ENCODE assay signal across 23 cellular contexts in genomic region chr13:39321578-39321977, GRCh38.
A peak's percentile ranks its signal among the peaks of the same experiment; 100 is the strongest.
DNase-seq lines count a peak whose midpoint lies in the region; ATAC-seq and TF ChIP-seq lines count a peak whose summit lies in the region.
"Had no signal": no experiment of that assay in that cellular context is flagged by ENCODE, and none has a peak within 500 bp of the region (broad histone marks: within the 10 kb centered on the region; RNA-seq: fewer than 3 reads in every experiment).

No MANE protein-coding gene starts in this region.

- DNase-seq in GM03348 (ENCODE audit: low spot score) (peak; percentile 29), chondrocyte (ENCODE audit: low spot score) (no peak), heart right ventricle (no peak), psoas muscle (peak; percentile 17 to 57), DMS79 treated with DMSO at 0.1 percent for 48 hours (lab: John Stamatoyannopoulos, UW) (no peak), H9 (no peak), NCI-H128 (lab: John Stamatoyannopoulos, UW; ENCODE audit: unreplicated experiment) (no peak)
- DNase-seq: activated CD4-positive, alpha-beta memory T cell treated with anti-CD3 and anti-CD28 coated beads for 36 hours; activated gamma-delta T cell treated with Interleukin-2 at 50 U/mL for 16 hours; CD4-positive, alpha-beta memory T cell; cerebellar nuclear complex; DMS153; effector CD4-positive, alpha-beta T cell; GDM1; hippocampal formation; islet precursor cell; NCI-H146; NCI-H345 had no signal

- H3K4me1 ChIP-seq in heart right ventricle (peaks cover 0 to 71% (median 46%) of the 10 kb centered on the region in 9 donors), psoas muscle (no peaks in the 10 kb centered on the region), H9 (ENCODE audit: insufficient read depth, low read length) (no peaks in the 10 kb centered on the region)

- intact Hi-C loops in heart right ventricle (cut with DNase I) (loop anchor here in 1 of 10 donors (5.0 kb wide), 2 partner anchors 54 to 91 kb away; no protein-coding TSS in a partner anchor), psoas muscle (cut with DNase I) (no loop called here)

- no peak overlapping the region for H2BK5ac ChIP-seq in H9 (ENCODE audit: insufficient read length, low read length)

- no peak overlapping the region for H3K56ac ChIP-seq in H9 (ENCODE audit: insufficient read length, low read depth, low read length)

- H3K27ac ChIP-seq in heart right ventricle (peak overlapping the region in 2 of 10 donors; percentile 13 to 42), psoas muscle (no peak overlapping the region), H9 (ENCODE audit: insufficient read length, low read depth, low read length) (no peak overlapping the region)
- H3K27ac ChIP-seq: ascending aorta, HL-60, thoracic aorta had no signal

- H3K23me2 ChIP-seq in H9 (ENCODE audit: insufficient read length, low read depth, low read length, poor library complexity, severe bottlenecking) = no peaks in the 10 kb centered on the region

- no peak overlapping the region for H3K14ac ChIP-seq in H9 (ENCODE audit: insufficient read depth, low read length)

- H2BK120ac ChIP-seq in H9 (ENCODE audit: low read depth, low read length, poor library complexity, severe bottlenecking) = no peak overlapping the region

- WGBS in heart right ventricle, 2 donors = 71 to 79% methylated on average over 1 of the region's 1 CpG
- 35 to 42% (median 37%) methylated on average over 1 of the region's 1 CpG for WGBS in psoas muscle, 3 donors
- no CpG with 5 or more reads among the region's 1 CpG for whole genome bisulfite sequencing in H9 (ENCODE audit: extremely low coverage, insufficient read length, low lambda C conversion rate)

- no peaks in the 10 kb centered on the region for H4K20me1 ChIP-seq in H9 (ENCODE audit: control insufficient read depth, insufficient read depth, insufficient read length)

- no peak overlapping the region for H3K4ac ChIP-seq in H9 (ENCODE audit: low read depth, low read length)

- no peaks in the 10 kb centered on the region for H3K9me3 Mint-ChIP-seq in chondrocyte (ENCODE audit: low read depth)
- H3K9me3 Mint-ChIP-seq in H9 = peaks cover 2 to 4% of the 10 kb centered on the region in 2 experiments; a peak in 2 of 5 replicates
- H3K9me3 Mint-ChIP-seq: activated CD4-positive, alpha-beta memory T cell treated with anti-CD3 and anti-CD28 coated beads for 36 hours had no signal

- no peaks in the 10 kb centered on the region for H3K79me1 ChIP-seq in H9 (ENCODE audit: insufficient read depth, low read depth, low read length, poor library complexity, severe bottlenecking)

- H4K8ac ChIP-seq in H9 (replicated peaks; ENCODE audit: insufficient read length, low read depth, low read length) = no peak overlapping the region

- no peak overlapping the region for H4K5ac ChIP-seq in H9 (ENCODE audit: insufficient read length, low read depth, low read length)

- no peaks in the 10 kb centered on the region for H3K79me2 ChIP-seq in H9 (ENCODE audit: insufficient read depth, low read length)

- no peak overlapping the region for H3K4me3 ChIP-seq in heart right ventricle
- no peak overlapping the region for H3K4me3 ChIP-seq in psoas muscle
- H3K4me3 ChIP-seq: ascending aorta, thoracic aorta had no signal

- H3K4me2 ChIP-seq in H9 (ENCODE audit: insufficient read depth, insufficient read length, low read length) = no peak overlapping the region

- H3K27me3 Mint-ChIP-seq in chondrocyte (ENCODE audit: low read depth) = no peaks in the 10 kb centered on the region
- H3K27me3 Mint-ChIP-seq in H9 (ENCODE audit: low read depth) = peaks cover 6% of the 10 kb centered on the region

- H3K9ac ChIP-seq in H9 (ENCODE audit: extremely low read depth, insufficient read length, low read length) = no peak overlapping the region

- peaks cover 75% of the 10 kb centered on the region for H3K4me1 Mint-ChIP-seq in chondrocyte (ENCODE audit: low read depth)
- H3K4me1 Mint-ChIP-seq in H9 = peaks cover 13 to 15% of the 10 kb centered on the region in 2 experiments
- H3K4me1 Mint-ChIP-seq: CD4-positive, alpha-beta memory T cell had no signal

- no peaks in the 10 kb centered on the region for H3K27me3 ChIP-seq in heart right ventricle
- no peaks in the 10 kb centered on the region for H3K27me3 ChIP-seq in psoas muscle (ENCODE audit: insufficient read depth in 3 of 3, low read length in 2 of 3)
- H3K27me3 ChIP-seq in H9 (ENCODE audit: insufficient read depth, low read length) = no peaks in the 10 kb centered on the region
- H3K27me3 ChIP-seq: ascending aorta had no signal

- H3K4me3 Mint-ChIP-seq in chondrocyte (ENCODE audit: unreplicated experiment) = no peak overlapping the region
- H3K4me3 Mint-ChIP-seq in H9 = no peak overlapping the region
- H3K4me3 Mint-ChIP-seq: activated CD4-positive, alpha-beta memory T cell treated with anti-CD3 and anti-CD28 coated beads for 36 hours; CD4-positive, alpha-beta memory T cell had no signal

- ATAC-seq in heart right ventricle (peak in 5 of 8 donors; percentile 27 to 79 (median 60)), psoas muscle (peak in 1 of 4 donors; percentile 60), HG03469 (IDR thresholded peaks at IDR 0.05; ENCODE audit: unreplicated experiment) (no peak)
- ATAC-seq: esophagus mucosa had no signal

- H3K27ac Mint-ChIP-seq in chondrocyte (ENCODE audit: unreplicated experiment) = peak overlapping the region; percentile 73
- H3K27ac Mint-ChIP-seq in H9 = no peak overlapping the region
- H3K27ac Mint-ChIP-seq: activated CD4-positive, alpha-beta memory T cell treated with anti-CD3 and anti-CD28 coated beads for 36 hours; CD4-positive, alpha-beta memory T cell had no signal

- no peak overlapping the region for H2BK15ac ChIP-seq in H9 (ENCODE audit: low read depth, low read length)

- H2BK12ac ChIP-seq in H9 (ENCODE audit: insufficient read length, low read depth, low read length) = no peak overlapping the region

- H3K36me3 Mint-ChIP-seq in chondrocyte (ENCODE audit: low read depth) (no peaks in the 10 kb centered on the region), H9 (ENCODE audit: insufficient read depth in 1 of 3, low read depth in 3 of 3) (no peaks in the 10 kb centered on the region)
- H3K36me3 Mint-ChIP-seq: activated CD4-positive, alpha-beta memory T cell treated with anti-CD3 and anti-CD28 coated beads for 36 hours; CD4-positive, alpha-beta memory T cell had no signal

- no peak overlapping the region for H2BK20ac ChIP-seq in H9 (ENCODE audit: low read depth, low read length, poor library complexity, severe bottlenecking)

- H3K36me3 ChIP-seq in heart right ventricle (no peaks in the 10 kb centered on the region), psoas muscle (ENCODE audit: insufficient read depth in 1 of 2, low read depth in 1 of 2) (no peaks in the 10 kb centered on the region)
- H3K36me3 ChIP-seq: ascending aorta, thoracic aorta had no signal

- TF ChIP-seq CTCF in chondrocyte (IDR thresholded peaks at IDR 0.05) (no peak), heart right ventricle (IDR thresholded peaks at IDR 0.05) (no peak), psoas muscle (IDR thresholded peaks at IDR 0.05) (no peak), H9 (conservative IDR thresholded peaks at IDR 0.05) (no peak)

- no peak overlapping the region for H3T11ph ChIP-seq in H9 (ENCODE audit: low read length)

- H4K91ac ChIP-seq in H9 (ENCODE audit: insufficient read length, low read depth, low read length) = no peak overlapping the region

- H2AFZ ChIP-seq in H9 (ENCODE audit: low read length) = no peak overlapping the region

- H2AK5ac ChIP-seq in H9 (ENCODE audit: insufficient read length, low read length) = no peak overlapping the region

- no peaks in the 10 kb centered on the region for H3K9me3 ChIP-seq in heart right ventricle
- no peaks in the 10 kb centered on the region for H3K9me3 ChIP-seq in psoas muscle
- H3K9me3 ChIP-seq in H9 (ENCODE audit: control insufficient read depth, low read depth, low read length) = no peaks in the 10 kb centered on the region
- H3K9me3 ChIP-seq: ascending aorta, thoracic aorta had no signal

- no peak overlapping the region for H3K23ac ChIP-seq in H9 (ENCODE audit: insufficient read length, low read depth, low read length)

- H3K18ac ChIP-seq in H9 (ENCODE audit: insufficient read length, low read depth, low read length) = no peak overlapping the region

Comparison
In these comparisons a context has a peak if more than half of its experiments do, and no peak if none do; other contexts are left out.
1. DNase-seq: peak in GM03348 (single experiment) and psoas muscle (2 of 2); none in chondrocyte (single experiment), heart right ventricle (0 of 2), DMS79 treated with DMSO at 0.1 percent for 48 hours (single experiment), H9 (single experiment) and NCI-H128 (single experiment).